In genomic region chr3:192706272-192706671, GRCh38 we compare ENCODE assay signal across 25 cellular contexts. TPM values are rescaled to one million over a fixed set of nuclear protein-coding genes. Genes with fewer than 3 reads are reported as not detected.
"Had no signal": no experiment of that assay in that cellular context is flagged by ENCODE, and none has a peak within 500 bp of the region (broad histone marks: within the 10 kb centered on the region; RNA-seq: fewer than 3 reads in every experiment).

No MANE protein-coding gene starts in this region.

- H3K36me3 ChIP-seq: MG63 had no signal

- H3K4me3 ChIP-seq: MG63 had no signal

- FAIRE-seq: astrocyte had no signal

- ATAC-seq: activated CD8-positive, alpha-beta T cell treated with anti-CD3 and anti-CD28 coated beads, Interleukin-2, amount 10 ng/mL, durations not matched to agents 7 days and 5 days; activated naive CD4-positive, alpha-beta T cell treated with anti-CD3 and anti-CD28 coated beads, Interleukin-2, amount 50 U/mL, for 72 hours; activated naive CD8-positive, alpha-beta T cell treated with anti-CD3 and anti-CD28 coated beads, Interleukin-2, amount 50 U/mL, for 24 hours; activated T-cell treated with anti-CD3 and anti-CD28 coated beads, Interleukin-2, amount 50 U/mL, for 4 hours; Panc1; WTC11 had no signal

- H3K9me3 ChIP-seq: MG63 had no signal

- DNase-seq: activated CD4-positive, alpha-beta T cell treated with anti-CD3 and anti-CD28 coated beads for 48 hours; activated CD4-positive, alpha-beta T cell treated with anti-CD3 and anti-CD28 coated beads, Interleukin-2, amount 50 U/mL, for 4 hours; activated CD4-positive, CD25-positive, alpha-beta regulatory T cell treated with anti-CD3 and anti-CD28 coated beads, Interleukin-2, amount 50 U/mL, for 72 hours; activated CD8-positive, alpha-beta T cell treated with anti-CD3 and anti-CD28 coated beads, Interleukin-2, amount 10 ng/mL, durations not matched to agents 7 days and 5 days; activated effector memory CD4-positive, alpha-beta T cell treated with anti-CD3 and anti-CD28 coated beads, Interleukin-2, amount 50 U/mL, for 16 hours; activated naive CD4-positive, alpha-beta T cell treated with Interleukin-2 at 50 U/mL for 16 hours; activated naive CD8-positive, alpha-beta T cell treated with anti-CD3 and anti-CD28 coated beads, Interleukin-2, amount 50 U/mL, for 24 hours; activated T-cell treated with anti-CD3 and anti-CD28 coated beads, Interleukin-2, amount 50 U/mL, for 4 hours; amniotic stem cell; MG63; NCI-H1105; NCI-H1436; NCI-H1694 treated with DMSO at 0.1 percent for 48 hours; NCI-H2029 treated with DMSO at 0.1 percent for 48 hours; NCI-H345; NCI-H510A; NCI-H526 treated with DMSO at 0.1 percent for 48 hours; NCI-H82; OCI-M1; SHP77 treated with DMSO at 0.1 percent for 48 hours had no signal

- H3K27ac ChIP-seq: RWPE1 had no signal

RNA-seq across cellular contexts. Expression of gene FGF12, which starts 21.1 kb away (rescaled TPM):
- total RNA-seq: activated CD8-positive, alpha-beta T cell treated with anti-CD3 and anti-CD28 coated beads, Interleukin-2, amount 10 ng/mL, durations not matched to agents 7 days and 5 days; activated naive CD4-positive, alpha-beta T cell treated with anti-CD3 and anti-CD28 coated beads, Interleukin-2, amount 50 U/mL, for 72 hours had no signal
